In the genomic region with DNA sequence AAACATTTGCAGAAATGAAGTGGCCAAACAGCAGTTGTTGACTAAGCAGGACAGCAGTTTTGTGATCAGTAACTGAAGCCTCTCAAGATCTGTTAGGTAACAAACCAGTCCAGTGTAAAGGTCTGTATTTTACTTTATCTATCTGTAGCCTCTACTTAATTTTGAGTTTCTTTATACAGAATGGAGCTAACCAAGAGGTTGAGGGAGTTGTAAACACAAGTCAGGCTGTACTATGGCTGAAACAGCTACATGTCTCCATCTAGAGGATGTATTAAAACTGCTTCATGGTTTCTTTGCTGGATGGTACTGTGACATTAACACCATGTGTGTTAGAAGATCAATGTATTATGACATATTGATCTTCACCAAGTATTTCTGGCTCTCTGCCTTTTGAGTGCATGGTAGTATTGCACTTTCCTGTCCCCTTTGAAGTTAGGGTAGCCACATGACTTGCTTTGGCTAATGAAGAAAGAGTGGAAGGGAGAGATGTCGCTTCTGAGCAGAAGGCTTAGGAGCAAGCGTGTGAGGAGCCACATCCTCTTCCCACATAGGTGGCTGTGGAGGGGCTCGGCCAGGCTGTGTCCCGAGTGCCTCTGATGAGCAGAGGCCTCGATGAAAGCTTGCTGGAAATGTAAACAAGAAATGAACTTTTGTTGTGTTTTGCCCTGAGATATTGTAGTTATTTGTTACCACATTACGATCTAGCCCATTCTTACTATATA, we compare ENCODE assay signal across 8 cellular contexts.
DNase-seq lines count a peak whose midpoint lies in the region; ATAC-seq and TF ChIP-seq lines count a peak whose summit lies in the region.

No MANE protein-coding gene starts in this region.

- peak overlapping the region; percentile 1 for H2AFZ ChIP-seq in mammary epithelial cell (ENCODE audit: low read depth, low read length)

- H4K20me1 ChIP-seq in BLaER1 treated with 17β-estradiol and CSF1 and Interleukin-3, amounts not matched to agents 10 nM and 100 nM: no peaks in the 10 kb centered on the region
- no peaks in the 10 kb centered on the region for H4K20me1 ChIP-seq in mammary epithelial cell (ENCODE audit: insufficient read depth, low read length)

- TF ChIP-seq CTCF in mammary epithelial cell (conservative IDR thresholded peaks at IDR 0.05 in 1 of 2, IDR thresholded peaks at IDR 0.05 in 1 of 2; ENCODE audit: extremely low read depth in 1 of 2, insufficient read depth in 1 of 2, low read depth in 1 of 2, low read length in 2 of 2): peak; percentile 76 to 80
- TF ChIP-seq CTCF in lower lobe of right lung (IDR thresholded peaks at IDR 0.05): peak; percentile 66
- no peak for TF ChIP-seq CTCF in endothelial cell (IDR thresholded peaks at IDR 0.05; ENCODE audit: unreplicated experiment)

- no peaks in the 10 kb centered on the region for H3K36me3 Mint-ChIP-seq in endothelial cell (ENCODE audit: low read depth, unreplicated experiment)

- H3K4me1 ChIP-seq in BLaER1 treated with 17β-estradiol and CSF1 and Interleukin-3, amounts not matched to agents 10 nM and 100 nM: peaks cover 47 to 69% (median 58%) of the 10 kb centered on the region in 10 experiments
- peaks cover 15% of the 10 kb centered on the region for H3K4me1 ChIP-seq in mammary epithelial cell (ENCODE audit: insufficient read depth, low read length)
- H3K4me1 ChIP-seq in lower lobe of right lung: peaks cover 18% of the 10 kb centered on the region

- H3K4me3 Mint-ChIP-seq in endothelial cell (ENCODE audit: unreplicated experiment): no peak overlapping the region

- in situ Hi-C loops in mammary epithelial cell (cut with MboI; ENCODE audit: low sequenced_read_pairs in 2 of 2): loop anchor here in 1 of 2 donors (5.0 kb wide), 1 partner anchor 211 kb away; no protein-coding TSS in a partner anchor

- CTCF ChIA-PET in mammary epithelial cell (lab: Charles Lee; ENCODE audit: low non-redundant PET): interaction anchor here (0.6 to 0.7 kb wide), 4 partner anchors 21 to 264 kb away, joined by 3 to 13 read pairs (median 4); no protein-coding TSS in a partner anchor

- peaks cover 30% of the 10 kb centered on the region for H3K4me1 Mint-ChIP-seq in endothelial cell (ENCODE audit: unreplicated experiment)

- H3K9ac ChIP-seq in BLaER1 treated with 17β-estradiol and CSF1 and Interleukin-3, amounts not matched to agents 10 nM and 100 nM: no peak overlapping the region
- no peak overlapping the region for H3K9ac ChIP-seq in mammary epithelial cell (ENCODE audit: insufficient read depth, low read length)

- dilution Hi-C loops in mammary epithelial cell (cut with HindIII; ENCODE audit: low sequenced_read_pairs): no loop called here

- peak overlapping the region in 2 of 11 experiments; percentile 0 to 15; a peak in 1 of 22 replicates for H3K27ac ChIP-seq in BLaER1 treated with 17β-estradiol and CSF1 and Interleukin-3, amounts not matched to agents 10 nM and 100 nM
- no peak overlapping the region for H3K27ac ChIP-seq in mammary epithelial cell (ENCODE audit: insufficient read depth, low read depth, low read length)
- H3K27ac ChIP-seq in lower lobe of right lung: no peak overlapping the region

- no peak overlapping the region for H3K27ac Mint-ChIP-seq in endothelial cell (ENCODE audit: unreplicated experiment)

- peaks cover 9% of the 10 kb centered on the region for H3K27me3 Mint-ChIP-seq in endothelial cell (ENCODE audit: unreplicated experiment)

- no peaks in the 10 kb centered on the region for H3K36me3 ChIP-seq in BLaER1 treated with 17β-estradiol and CSF1 and Interleukin-3, amounts not matched to agents 10 nM and 100 nM
- H3K36me3 ChIP-seq in mammary epithelial cell (ENCODE audit: insufficient read depth, low read length): no peaks in the 10 kb centered on the region
- no peaks in the 10 kb centered on the region for H3K36me3 ChIP-seq in lower lobe of right lung

- ATAC-seq in GM18858 (IDR thresholded peaks at IDR 0.05; ENCODE audit: unreplicated experiment) (peak; percentile 95), HG03045 (IDR thresholded peaks at IDR 0.05; ENCODE audit: unreplicated experiment) (peak; percentile 85), lower lobe of right lung (peak; percentile 82 to 83)

- peak overlapping the region in 10 of 11 experiments; percentile 52 to 94 (median 63); a peak in 15 of 22 replicates for H3K4me2 ChIP-seq in BLaER1 treated with 17β-estradiol and CSF1 and Interleukin-3, amounts not matched to agents 10 nM and 100 nM
- no peak overlapping the region for H3K4me2 ChIP-seq in mammary epithelial cell (ENCODE audit: insufficient read depth, low read depth, low read length)

- intact Hi-C loops in mammary epithelial cell (cut with micrococcal nuclease): loop anchor here (1.0 to 2.0 kb wide), 4 partner anchors 88 to 255 kb away; no protein-coding TSS in a partner anchor
- intact Hi-C loops in lower lobe of right lung (cut with DNase I): no loop called here

- no peaks in the 10 kb centered on the region for H3K79me2 ChIP-seq in mammary epithelial cell (ENCODE audit: insufficient read depth, low read length)

- H3K9me3 ChIP-seq in BLaER1 treated with 17β-estradiol and CSF1 and Interleukin-3, amounts not matched to agents 10 nM and 100 nM (replicated peaks in 1 of 11): peaks cover 0 to 7% (median 0%) of the 10 kb centered on the region in 11 experiments; a peak in 3 of 22 replicates
- H3K9me3 ChIP-seq in mammary epithelial cell (replicated peaks; ENCODE audit: insufficient read depth, low read length) (no peaks in the 10 kb centered on the region), lower lobe of right lung (no peaks in the 10 kb centered on the region)

- 52% methylated on average over 6 of the region's 6 CpGs for WGBS in mammary epithelial cell (ENCODE audit: low coverage, missing lambda C conversion rate)

- DNase-seq in NCI-H226 (peak; percentile 46), mammary epithelial cell (peak; percentile 48), lower lobe of right lung (no peak), NCI-H446 treated with DMSO at 0.1 percent for 48 hours (lab: John Stamatoyannopoulos, UW) (no peak), endothelial cell (ENCODE audit: low spot score) (no peak)

- no TSS peak for BruUV-seq in mammary epithelial cell (replicated peaks; lab: Mats Ljungman, UMichigan)

- H3K4me3 ChIP-seq in BLaER1 treated with 17β-estradiol and CSF1 and Interleukin-3, amounts not matched to agents 10 nM and 100 nM: no peak overlapping the region
- H3K4me3 ChIP-seq in mammary epithelial cell (replicated peaks in 1 of 3; ENCODE audit: insufficient read depth in 1 of 3, low read depth in 2 of 3, low read length in 3 of 3) (no peak overlapping the region), lower lobe of right lung (no peak overlapping the region)

- no peaks in the 10 kb centered on the region for H3K27me3 ChIP-seq in BLaER1 treated with 17β-estradiol and CSF1 and Interleukin-3, amounts not matched to agents 10 nM and 100 nM
- H3K27me3 ChIP-seq in mammary epithelial cell (ENCODE audit: insufficient read depth, low read length): no peaks in the 10 kb centered on the region
- no peaks in the 10 kb centered on the region for H3K27me3 ChIP-seq in lower lobe of right lung (ENCODE audit: low read depth)

- H3K9me3 Mint-ChIP-seq in endothelial cell (ENCODE audit: unreplicated experiment): no peaks in the 10 kb centered on the region

Comparison
In these comparisons a context has a peak if more than half of its experiments do, and no peak if none do; other contexts are left out.
1. DNase-seq: peak in NCI-H226 (single experiment) and mammary epithelial cell (single experiment); none in lower lobe of right lung (single experiment), NCI-H446 treated with DMSO at 0.1 percent for 48 hours (single experiment) and endothelial cell (single experiment).
2. Peak in every context shown above with its lines, with median percentiles within 50 percentile points of each other: ATAC-seq.